Comparison of ENCODE assay signal across 1 cellular context in genomic region chr6:13526718-13527668, GRCh38.
TF ChIP-seq lines count a peak whose summit lies in the region.

No MANE protein-coding gene starts in this region.

TF ChIP-seq in HepG2, 621 proteins besides CTCF, POLR2A, EP300 and RAD21 (continued from another document):
- TF ChIP-seq, protein P1, sequence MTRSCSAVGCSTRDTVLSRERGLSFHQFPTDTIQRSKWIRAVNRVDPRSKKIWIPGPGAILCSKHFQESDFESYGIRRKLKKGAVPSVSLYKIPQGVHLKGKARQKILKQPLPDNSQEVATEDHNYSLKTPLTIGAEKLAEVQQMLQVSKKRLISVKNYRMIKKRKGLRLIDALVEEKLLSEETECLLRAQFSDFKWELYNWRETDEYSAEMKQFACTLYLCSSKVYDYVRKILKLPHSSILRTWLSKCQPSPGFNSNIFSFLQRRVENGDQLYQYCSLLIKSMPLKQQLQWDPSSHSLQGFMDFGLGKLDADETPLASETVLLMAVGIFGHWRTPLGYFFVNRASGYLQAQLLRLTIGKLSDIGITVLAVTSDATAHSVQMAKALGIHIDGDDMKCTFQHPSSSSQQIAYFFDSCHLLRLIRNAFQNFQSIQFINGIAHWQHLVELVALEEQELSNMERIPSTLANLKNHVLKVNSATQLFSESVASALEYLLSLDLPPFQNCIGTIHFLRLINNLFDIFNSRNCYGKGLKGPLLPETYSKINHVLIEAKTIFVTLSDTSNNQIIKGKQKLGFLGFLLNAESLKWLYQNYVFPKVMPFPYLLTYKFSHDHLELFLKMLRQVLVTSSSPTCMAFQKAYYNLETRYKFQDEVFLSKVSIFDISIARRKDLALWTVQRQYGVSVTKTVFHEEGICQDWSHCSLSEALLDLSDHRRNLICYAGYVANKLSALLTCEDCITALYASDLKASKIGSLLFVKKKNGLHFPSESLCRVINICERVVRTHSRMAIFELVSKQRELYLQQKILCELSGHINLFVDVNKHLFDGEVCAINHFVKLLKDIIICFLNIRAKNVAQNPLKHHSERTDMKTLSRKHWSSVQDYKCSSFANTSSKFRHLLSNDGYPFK (CRISPR knock-in tag; IDR thresholded peaks at IDR 0.05; ENCODE audit: borderline replicate concordance): no peak
- TF ChIP-seq CBX1 (IDR thresholded peaks at IDR 0.05; ENCODE audit: low read depth) (no peak), ZNF547 (CRISPR knock-in tag; IDR thresholded peaks at IDR 0.05) (no peak), ZSCAN21 (CRISPR knock-in tag; IDR thresholded peaks at IDR 0.05; ENCODE audit: borderline replicate concordance) (no peak), FOXK2 (IDR thresholded peaks at IDR 0.05) (no peak), FOXA1 (IDR thresholded peaks at IDR 0.05) (no peak), FOXA1 (CRISPR knock-in tag; IDR thresholded peaks at IDR 0.05) (no peak), ZNF839 (CRISPR knock-in tag; IDR thresholded peaks at IDR 0.05; ENCODE audit: borderline replicate concordance) (no peak), ZNF841 (CRISPR knock-in tag; IDR thresholded peaks at IDR 0.05; ENCODE audit: borderline replicate concordance) (no peak), ZNF556 (CRISPR knock-in tag; IDR thresholded peaks at IDR 0.05; ENCODE audit: borderline replicate concordance) (no peak), EHMT2 (IDR thresholded peaks at IDR 0.05; ENCODE audit: borderline replicate concordance, low read depth, low read length) (no peak), MXD1 (CRISPR knock-in tag; IDR thresholded peaks at IDR 0.05) (no peak), GTF3A (CRISPR knock-in tag; conservative IDR thresholded peaks at IDR 0.05) (no peak), SRSF9 (IDR thresholded peaks at IDR 0.05; ENCODE audit: borderline replicate concordance, insufficient read depth, low read depth, low read length, poor library complexity, severe bottlenecking) (no peak)
- TF ChIP-seq, protein P2, sequence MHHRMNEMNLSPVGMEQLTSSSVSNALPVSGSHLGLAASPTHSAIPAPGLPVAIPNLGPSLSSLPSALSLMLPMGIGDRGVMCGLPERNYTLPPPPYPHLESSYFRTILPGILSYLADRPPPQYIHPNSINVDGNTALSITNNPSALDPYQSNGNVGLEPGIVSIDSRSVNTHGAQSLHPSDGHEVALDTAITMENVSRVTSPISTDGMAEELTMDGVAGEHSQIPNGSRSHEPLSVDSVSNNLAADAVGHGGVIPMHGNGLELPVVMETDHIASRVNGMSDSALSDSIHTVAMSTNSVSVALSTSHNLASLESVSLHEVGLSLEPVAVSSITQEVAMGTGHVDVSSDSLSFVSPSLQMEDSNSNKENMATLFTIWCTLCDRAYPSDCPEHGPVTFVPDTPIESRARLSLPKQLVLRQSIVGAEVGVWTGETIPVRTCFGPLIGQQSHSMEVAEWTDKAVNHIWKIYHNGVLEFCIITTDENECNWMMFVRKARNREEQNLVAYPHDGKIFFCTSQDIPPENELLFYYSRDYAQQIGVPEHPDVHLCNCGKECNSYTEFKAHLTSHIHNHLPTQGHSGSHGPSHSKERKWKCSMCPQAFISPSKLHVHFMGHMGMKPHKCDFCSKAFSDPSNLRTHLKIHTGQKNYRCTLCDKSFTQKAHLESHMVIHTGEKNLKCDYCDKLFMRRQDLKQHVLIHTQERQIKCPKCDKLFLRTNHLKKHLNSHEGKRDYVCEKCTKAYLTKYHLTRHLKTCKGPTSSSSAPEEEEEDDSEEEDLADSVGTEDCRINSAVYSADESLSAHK (CRISPR knock-in tag; IDR thresholded peaks at IDR 0.05; ENCODE audit: borderline replicate concordance): no peak
- TF ChIP-seq, protein P3, sequence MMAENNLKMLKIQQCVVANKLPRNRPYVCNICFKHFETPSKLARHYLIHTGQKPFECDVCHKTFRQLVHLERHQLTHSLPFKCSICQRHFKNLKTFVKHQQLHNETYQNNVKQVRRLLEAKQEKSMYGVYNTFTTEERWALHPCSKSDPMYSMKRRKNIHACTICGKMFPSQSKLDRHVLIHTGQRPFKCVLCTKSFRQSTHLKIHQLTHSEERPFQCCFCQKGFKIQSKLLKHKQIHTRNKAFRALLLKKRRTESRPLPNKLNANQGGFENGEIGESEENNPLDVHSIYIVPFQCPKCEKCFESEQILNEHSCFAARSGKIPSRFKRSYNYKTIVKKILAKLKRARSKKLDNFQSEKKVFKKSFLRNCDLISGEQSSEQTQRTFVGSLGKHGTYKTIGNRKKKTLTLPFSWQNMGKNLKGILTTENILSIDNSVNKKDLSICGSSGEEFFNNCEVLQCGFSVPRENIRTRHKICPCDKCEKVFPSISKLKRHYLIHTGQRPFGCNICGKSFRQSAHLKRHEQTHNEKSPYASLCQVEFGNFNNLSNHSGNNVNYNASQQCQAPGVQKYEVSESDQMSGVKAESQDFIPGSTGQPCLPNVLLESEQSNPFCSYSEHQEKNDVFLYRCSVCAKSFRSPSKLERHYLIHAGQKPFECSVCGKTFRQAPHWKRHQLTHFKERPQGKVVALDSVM (CRISPR knock-in tag; IDR thresholded peaks at IDR 0.05): no peak
- TF ChIP-seq, protein P4, sequence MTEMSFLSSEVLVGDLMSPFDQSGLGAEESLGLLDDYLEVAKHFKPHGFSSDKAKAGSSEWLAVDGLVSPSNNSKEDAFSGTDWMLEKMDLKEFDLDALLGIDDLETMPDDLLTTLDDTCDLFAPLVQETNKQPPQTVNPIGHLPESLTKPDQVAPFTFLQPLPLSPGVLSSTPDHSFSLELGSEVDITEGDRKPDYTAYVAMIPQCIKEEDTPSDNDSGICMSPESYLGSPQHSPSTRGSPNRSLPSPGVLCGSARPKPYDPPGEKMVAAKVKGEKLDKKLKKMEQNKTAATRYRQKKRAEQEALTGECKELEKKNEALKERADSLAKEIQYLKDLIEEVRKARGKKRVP (CRISPR knock-in tag; IDR thresholded peaks at IDR 0.05): no peak
